Comparison of ENCODE assay signal across 9 cellular contexts in the genomic region with DNA sequence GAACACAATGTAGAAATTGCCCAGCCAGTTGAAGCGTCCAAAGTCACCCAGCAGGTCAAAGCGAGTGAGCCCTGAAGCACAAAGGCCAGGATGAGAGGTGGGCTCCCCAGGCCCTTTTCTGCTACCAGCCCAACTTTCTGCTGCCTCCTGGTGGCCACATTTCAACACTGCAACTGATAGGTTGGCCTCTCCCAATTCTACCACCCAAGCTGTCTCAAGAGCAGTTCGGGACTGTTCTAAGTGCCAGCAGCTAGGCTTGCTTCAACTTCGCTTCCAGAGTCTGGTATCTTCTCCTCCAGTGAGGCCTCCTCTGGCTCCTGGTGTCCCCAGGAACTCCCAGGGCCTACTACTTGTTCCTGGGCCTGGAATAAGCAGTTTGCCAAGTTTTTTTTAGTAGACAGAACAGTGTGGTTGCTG. TPM values are rescaled to one million over a fixed set of nuclear protein-coding genes. Genes with fewer than 3 reads are reported as not detected.
DNase-seq lines count a peak whose midpoint lies in the region; ATAC-seq and TF ChIP-seq lines count a peak whose summit lies in the region.
"Had no signal": no experiment of that assay in that cellular context is flagged by ENCODE, and none has a peak within 500 bp of the region (broad histone marks: within the 10 kb centered on the region; RNA-seq: fewer than 3 reads in every experiment).

No MANE protein-coding gene starts in this region.

- peak; percentile 42 to 73 (median 53) for TF ChIP-seq CTCF in thyroid gland (IDR thresholded peaks at IDR 0.05)

- peak; percentile 7 for DNase-seq in NCI-H1105 (lab: John Stamatoyannopoulos, UW)
- DNase-seq in NCI-H1105 treated with DMSO at 0.1 percent for 48 hours (lab: John Stamatoyannopoulos, UW), result no peak
- DNase-seq in NCI-H128 (lab: John Stamatoyannopoulos, UW; ENCODE audit: unreplicated experiment), result peak; percentile 11
- DNase-seq in activated CD4-positive, alpha-beta T cell treated with anti-CD3 and anti-CD28 coated beads, Interleukin-2, amount 50 U/mL, for 48 hours, result peak; percentile 74 to 75
- peak; percentile 56 to 59 (median 56) for DNase-seq in effector memory CD8-positive, alpha-beta T cell
- peak; percentile 43 to 80 (median 62) for DNase-seq in naive thymus-derived CD8-positive, alpha-beta T cell
- DNase-seq in thyroid gland, result peak; percentile 35 to 39

- H3K36me3 Mint-ChIP-seq in effector memory CD8-positive, alpha-beta T cell (ENCODE audit: insufficient read depth), result peaks cover 56% of the 10 kb centered on the region
- H3K36me3 Mint-ChIP-seq in naive thymus-derived CD8-positive, alpha-beta T cell, result peaks cover 0 to 72% (median 12%) of the 10 kb centered on the region in 3 donors

- no peak for TF ChIP-seq POLR2A in thyroid gland (IDR thresholded peaks at IDR 0.05)

- no peak overlapping the region for H3K4me3 Mint-ChIP-seq in effector memory CD8-positive, alpha-beta T cell
- H3K4me3 Mint-ChIP-seq in naive thymus-derived CD8-positive, alpha-beta T cell, result no peak overlapping the region

- ATAC-seq in effector memory CD8-positive, alpha-beta T cell (replicated peaks), result peak; percentile 61
- peak; percentile 55 to 60 for ATAC-seq in naive thymus-derived CD8-positive, alpha-beta T cell
- no peak for ATAC-seq in GM21423 (IDR thresholded peaks at IDR 0.05; ENCODE audit: unreplicated experiment)

- peaks cover 51 to 61% of the 10 kb centered on the region in 2 donors for H3K36me3 ChIP-seq in thyroid gland

- H3K27ac ChIP-seq in thyroid gland, result no peak overlapping the region
- H3K27ac ChIP-seq: BLaER1 treated with 17β-estradiol and CSF1 and Interleukin-3, amounts not matched to agents 10 nM and 100 nM had no signal

- H3K4me1 Mint-ChIP-seq in effector memory CD8-positive, alpha-beta T cell (ENCODE audit: low read depth in 2 of 2), result peaks cover 9 to 11% of the 10 kb centered on the region in 2 donors
- H3K4me1 Mint-ChIP-seq in naive thymus-derived CD8-positive, alpha-beta T cell, result peaks cover 14 to 23% (median 18%) of the 10 kb centered on the region in 4 donors

- H3K4me1 ChIP-seq in thyroid gland, result peaks cover 11 to 17% of the 10 kb centered on the region in 2 donors

- H3K27me3 Mint-ChIP-seq in effector memory CD8-positive, alpha-beta T cell, result peaks cover 17 to 28% of the 10 kb centered on the region in 2 donors
- H3K27me3 Mint-ChIP-seq in naive thymus-derived CD8-positive, alpha-beta T cell, result peaks cover 9 to 27% (median 18%) of the 10 kb centered on the region in 5 donors

- WGBS in thyroid gland, 2 donors, result 66 to 81% methylated on average over 2 to 4 of the region's 4 CpGs

- H3K27me3 ChIP-seq in thyroid gland, result no peaks in the 10 kb centered on the region

- intact Hi-C loops in thyroid gland (cut with DNase I), result no loop called here

- no peaks in the 10 kb centered on the region for H3K9me3 ChIP-seq in thyroid gland
- H3K9me3 ChIP-seq: BLaER1 treated with 17β-estradiol and CSF1 and Interleukin-3, amounts not matched to agents 10 nM and 100 nM had no signal

- no peaks in the 10 kb centered on the region for H3K9me3 Mint-ChIP-seq in effector memory CD8-positive, alpha-beta T cell
- no peaks in the 10 kb centered on the region for H3K9me3 Mint-ChIP-seq in naive thymus-derived CD8-positive, alpha-beta T cell

- H3K27ac Mint-ChIP-seq in effector memory CD8-positive, alpha-beta T cell, result no peak overlapping the region
- H3K27ac Mint-ChIP-seq in naive thymus-derived CD8-positive, alpha-beta T cell, result peak overlapping the region in 1 of 10 donors; percentile 32

- POLR2A ChIA-PET in naive thymus-derived CD8-positive, alpha-beta T cell (lab: Charles Lee), result interaction anchor here (0.5 to 4.4 kb wide), 9 partner anchors 8 to 137 kb away, joined by 3 to 28 read pairs (median 6); a partner anchor contains a TSS

- H3K4me3 ChIP-seq in thyroid gland (replicated peaks in 1 of 3), result no peak overlapping the region
- H3K4me3 ChIP-seq: BLaER1 treated with 17β-estradiol and CSF1 and Interleukin-3, amounts not matched to agents 10 nM and 100 nM had no signal

RNA-seq across cellular contexts. Expression of a gene that starts 3.4 kb away (rescaled TPM):
- total RNA-seq in naive thymus-derived CD8-positive, alpha-beta T cell, result under 1 TPM; 0.27 to 0.47 TPM
- polyA plus RNA-seq in naive thymus-derived CD8-positive, alpha-beta T cell, result not detected
- under 1 TPM; 0.17 to 0.94 (median 0.44) TPM for total RNA-seq in thyroid gland

RNA-seq across cellular contexts. Expression of a gene that starts 12.6 kb away (rescaled TPM):
- 100 to 1,000 TPM; 253 to 270 TPM for total RNA-seq in naive thymus-derived CD8-positive, alpha-beta T cell
- polyA plus RNA-seq in naive thymus-derived CD8-positive, alpha-beta T cell, result 10 to 100 TPM; 34.0 to 45.8 (median 34.6) TPM
- 10 to 100 TPM; 30.4 to 54.8 (median 46.6) TPM for total RNA-seq in thyroid gland

RNA-seq across cellular contexts. Expression of a gene that starts 28.3 kb away (rescaled TPM):
- total RNA-seq in naive thymus-derived CD8-positive, alpha-beta T cell, result 1 to 10 TPM; 3.6 to 4.3 TPM
- polyA plus RNA-seq in naive thymus-derived CD8-positive, alpha-beta T cell, result 1 to 10 TPM; 3.0 to 3.6 (median 3.4) TPM
- under 1 TPM in 1 of 4 donors, not detected in 3; 0.98 TPM for total RNA-seq in thyroid gland

RNA-seq across cellular contexts. Expression of a gene that starts 33.2 kb away (rescaled TPM):
- total RNA-seq in naive thymus-derived CD8-positive, alpha-beta T cell, result 100 to 1,000 TPM; 157 to 161 TPM
- polyA plus RNA-seq in naive thymus-derived CD8-positive, alpha-beta T cell, result 100 to 1,000 TPM; 277 to 339 (median 333) TPM
- total RNA-seq in thyroid gland, result 100 to 1,000 TPM; 284 to 653 (median 477) TPM

RNA-seq across cellular contexts. Expression of a gene that starts 37.4 kb away (rescaled TPM):
- 100 to 1,000 TPM; 130 to 134 TPM for total RNA-seq in naive thymus-derived CD8-positive, alpha-beta T cell
- polyA plus RNA-seq in naive thymus-derived CD8-positive, alpha-beta T cell, result 10 to 100 TPM in 2 of 3 donors, 1 to 10 TPM in 1; 1.5 to 28.5 (median 10.5) TPM
- 100 to 1,000 TPM in 1 of 4 donors, 10 to 100 TPM in 3; 42.5 to 107 (median 71.6) TPM for total RNA-seq in thyroid gland

Comparison
In these comparisons a context has a peak if more than half of its experiments do, and no peak if none do; other contexts are left out.
1. RNA of a gene that starts 12.6 kb away (total RNA-seq): 253 to 270 TPM in naive thymus-derived CD8-positive, alpha-beta T cell; 30.4 to 54.8 TPM in thyroid gland; every median in the first group is over 4 times any median in the second.